2 cellular contexts compared by ENCODE assay signal in genomic region chr6:346389-347030, GRCh38.
A peak's percentile ranks its signal among the peaks of the same experiment; 100 is the strongest.
TF ChIP-seq lines count a peak whose summit lies in the region.

No MANE protein-coding gene starts in this region.

TF ChIP-seq in IMR-90, 13 proteins besides CTCF, POLR2A, EP300 and RAD21:
- TF ChIP-seq CEBPB (IDR thresholded peaks at IDR 0.05; ENCODE audit: low read depth, low read length) (no peak), MAFK (IDR thresholded peaks at IDR 0.05; ENCODE audit: low read depth, low read length) (no peak), CHD1 (IDR thresholded peaks at IDR 0.05; ENCODE audit: low read depth, low read length) (no peak), NFE2L2 (IDR thresholded peaks at IDR 0.05; ENCODE audit: low read depth, low read length) (no peak), RFX5 (IDR thresholded peaks at IDR 0.05; ENCODE audit: low read depth, low read length) (no peak), RCOR1 (IDR thresholded peaks at IDR 0.05; ENCODE audit: insufficient replicate concordance, low read length) (no peak), MXI1 (IDR thresholded peaks at IDR 0.05; ENCODE audit: borderline replicate concordance, low read depth, low read length) (no peak), MAZ (IDR thresholded peaks at IDR 0.05; ENCODE audit: borderline replicate concordance, low read depth, low read length) (no peak), FOS (IDR thresholded peaks at IDR 0.05; ENCODE audit: low read depth, low read length) (no peak), SMC3 (IDR thresholded peaks at IDR 0.05; ENCODE audit: low read depth, low read length) (no peak), ELK1 (IDR thresholded peaks at IDR 0.05; ENCODE audit: borderline replicate concordance, low read depth, low read length) (no peak), BHLHE40 (IDR thresholded peaks at IDR 0.05; ENCODE audit: low read depth, low read length) (no peak)
- TF ChIP-seq, protein P1, sequence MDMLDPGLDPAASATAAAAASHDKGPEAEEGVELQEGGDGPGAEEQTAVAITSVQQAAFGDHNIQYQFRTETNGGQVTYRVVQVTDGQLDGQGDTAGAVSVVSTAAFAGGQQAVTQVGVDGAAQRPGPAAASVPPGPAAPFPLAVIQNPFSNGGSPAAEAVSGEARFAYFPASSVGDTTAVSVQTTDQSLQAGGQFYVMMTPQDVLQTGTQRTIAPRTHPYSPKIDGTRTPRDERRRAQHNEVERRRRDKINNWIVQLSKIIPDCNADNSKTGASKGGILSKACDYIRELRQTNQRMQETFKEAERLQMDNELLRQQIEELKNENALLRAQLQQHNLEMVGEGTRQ (IDR thresholded peaks at IDR 0.05; ENCODE audit: low read depth, low read length): no peak

TF ChIP-seq in GM12878, 131 proteins besides CTCF, POLR2A, EP300 and RAD21:
- TF ChIP-seq, protein P2, sequence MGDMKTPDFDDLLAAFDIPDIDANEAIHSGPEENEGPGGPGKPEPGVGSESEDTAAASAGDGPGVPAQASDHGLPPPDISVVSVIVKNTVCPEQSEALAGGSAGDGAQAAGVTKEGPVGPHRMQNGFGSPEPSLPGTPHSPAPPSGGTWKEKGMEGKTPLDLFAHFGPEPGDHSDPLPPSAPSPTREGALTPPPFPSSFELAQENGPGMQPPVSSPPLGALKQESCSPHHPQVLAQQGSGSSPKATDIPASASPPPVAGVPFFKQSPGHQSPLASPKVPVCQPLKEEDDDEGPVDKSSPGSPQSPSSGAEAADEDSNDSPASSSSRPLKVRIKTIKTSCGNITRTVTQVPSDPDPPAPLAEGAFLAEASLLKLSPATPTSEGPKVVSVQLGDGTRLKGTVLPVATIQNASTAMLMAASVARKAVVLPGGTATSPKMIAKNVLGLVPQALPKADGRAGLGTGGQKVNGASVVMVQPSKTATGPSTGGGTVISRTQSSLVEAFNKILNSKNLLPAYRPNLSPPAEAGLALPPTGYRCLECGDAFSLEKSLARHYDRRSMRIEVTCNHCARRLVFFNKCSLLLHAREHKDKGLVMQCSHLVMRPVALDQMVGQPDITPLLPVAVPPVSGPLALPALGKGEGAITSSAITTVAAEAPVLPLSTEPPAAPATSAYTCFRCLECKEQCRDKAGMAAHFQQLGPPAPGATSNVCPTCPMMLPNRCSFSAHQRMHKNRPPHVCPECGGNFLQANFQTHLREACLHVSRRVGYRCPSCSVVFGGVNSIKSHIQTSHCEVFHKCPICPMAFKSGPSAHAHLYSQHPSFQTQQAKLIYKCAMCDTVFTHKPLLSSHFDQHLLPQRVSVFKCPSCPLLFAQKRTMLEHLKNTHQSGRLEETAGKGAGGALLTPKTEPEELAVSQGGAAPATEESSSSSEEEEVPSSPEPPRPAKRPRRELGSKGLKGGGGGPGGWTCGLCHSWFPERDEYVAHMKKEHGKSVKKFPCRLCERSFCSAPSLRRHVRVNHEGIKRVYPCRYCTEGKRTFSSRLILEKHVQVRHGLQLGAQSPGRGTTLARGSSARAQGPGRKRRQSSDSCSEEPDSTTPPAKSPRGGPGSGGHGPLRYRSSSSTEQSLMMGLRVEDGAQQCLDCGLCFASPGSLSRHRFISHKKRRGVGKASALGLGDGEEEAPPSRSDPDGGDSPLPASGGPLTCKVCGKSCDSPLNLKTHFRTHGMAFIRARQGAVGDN (IDR thresholded peaks at IDR 0.05): peak; percentile 50; the same call in 1 of the 2 replicates
- TF ChIP-seq EED (IDR thresholded peaks at IDR 0.05; ENCODE audit: low read depth) (peak; percentile 27; the same call in 1 of the 2 replicates), POLR2AphosphoS2 (IDR thresholded peaks at IDR 0.05; ENCODE audit: low read depth, low read length) (0 out of 2 replicates have a peak, but pooled peaks have one; percentile 56), SMAD5 (IDR thresholded peaks at IDR 0.05; ENCODE audit: low read depth) (no peak), RUNX3 (IDR thresholded peaks at IDR 0.05; ENCODE audit: low read length) (no peak), CBX3 (IDR thresholded peaks at IDR 0.05; ENCODE audit: borderline replicate concordance, low read depth) (no peak)
- TF ChIP-seq, protein P3, sequence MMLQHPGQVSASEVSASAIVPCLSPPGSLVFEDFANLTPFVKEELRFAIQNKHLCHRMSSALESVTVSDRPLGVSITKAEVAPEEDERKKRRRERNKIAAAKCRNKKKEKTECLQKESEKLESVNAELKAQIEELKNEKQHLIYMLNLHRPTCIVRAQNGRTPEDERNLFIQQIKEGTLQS (IDR thresholded peaks at IDR 0.05; ENCODE audit: borderline replicate concordance, extremely low read depth, low read depth, low read length): no peak
TF ChIP-seq in GM12878: peak in this region for 3.
